ENCODE assay signal across 22 cellular contexts in the genomic region with DNA sequence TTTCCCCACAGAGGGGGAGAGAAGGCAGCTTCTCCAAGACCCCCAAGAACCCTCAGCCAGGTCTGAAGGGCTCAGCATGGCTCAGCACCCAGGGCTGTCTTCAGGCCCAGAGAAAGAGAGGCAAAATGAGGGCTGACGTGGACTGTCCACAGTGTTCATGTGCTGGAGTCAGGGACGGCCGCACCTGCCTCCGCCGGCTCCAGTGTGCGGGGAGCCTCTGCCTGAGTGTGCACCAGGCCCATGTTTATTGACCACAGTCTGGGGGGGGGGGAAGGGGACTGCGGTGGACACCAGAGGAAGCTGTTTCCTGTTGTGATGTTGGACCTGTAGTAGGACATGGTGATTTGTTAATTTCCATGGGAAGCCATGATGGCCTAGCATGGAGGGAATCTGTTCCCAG. TPM values are rescaled to one million over a fixed set of nuclear protein-coding genes. Genes with fewer than 3 reads are reported as not detected.
DNase-seq lines count a peak whose midpoint lies in the region; ATAC-seq lines count a peak whose summit lies in the region.
"Had no signal": no experiment of that assay in that cellular context is flagged by ENCODE, and none has a peak within 500 bp of the region (broad histone marks: within the 10 kb centered on the region; RNA-seq: fewer than 3 reads in every experiment).

No MANE protein-coding gene starts in this region.

- peak overlapping the region in 1 of 4 donors; percentile 34 for H3K4me3 Mint-ChIP-seq in CD4-positive, CD25-positive, alpha-beta regulatory T cell
- H3K4me3 Mint-ChIP-seq in activated naive CD4-positive, alpha-beta T cell treated with anti-CD3 and anti-CD28 coated beads for 36 hours: no peak overlapping the region
- H3K4me3 Mint-ChIP-seq: activated CD4-positive, alpha-beta T cell treated with anti-CD3 and anti-CD28 coated beads for 36 hours; activated naive CD8-positive, alpha-beta T cell treated with anti-CD3 and anti-CD28 coated beads, Interleukin-2, amount 10 ng/mL, durations not matched to agents 7 days and 5 days; activated T-cell treated with anti-CD3 and anti-CD28 coated beads, Interleukin-2, amount 50 U/mL, for 24 hours; naive thymus-derived CD4-positive, alpha-beta T cell had no signal

- CTCF ChIA-PET in activated naive CD4-positive, alpha-beta T cell treated with anti-CD3 and anti-CD28 coated beads for 36 hours (lab: Charles Lee): no interaction called here

- no peaks in the 10 kb centered on the region for H3K9me3 Mint-ChIP-seq in CD4-positive, CD25-positive, alpha-beta regulatory T cell
- no peaks in the 10 kb centered on the region for H3K9me3 Mint-ChIP-seq in activated naive CD4-positive, alpha-beta T cell treated with anti-CD3 and anti-CD28 coated beads for 36 hours
- H3K9me3 Mint-ChIP-seq: activated naive CD8-positive, alpha-beta T cell treated with anti-CD3 and anti-CD28 coated beads, Interleukin-2, amount 10 ng/mL, durations not matched to agents 7 days and 5 days; activated T-cell treated with anti-CD3 and anti-CD28 coated beads, Interleukin-2, amount 50 U/mL, for 24 hours had no signal

- H3K4me1 Mint-ChIP-seq in CD4-positive, CD25-positive, alpha-beta regulatory T cell: peaks cover 4 to 33% (median 19%) of the 10 kb centered on the region in 4 donors
- peaks cover 39% of the 10 kb centered on the region for H3K4me1 Mint-ChIP-seq in activated naive CD4-positive, alpha-beta T cell treated with anti-CD3 and anti-CD28 coated beads for 36 hours (ENCODE audit: low read depth)

- no peak overlapping the region for H3K27ac ChIP-seq in BLaER1
- no peak overlapping the region for H3K27ac ChIP-seq in CD4-positive, CD25-positive, alpha-beta regulatory T cell (ENCODE audit: insufficient read depth, low read length, poor library complexity, severe bottlenecking)
- H3K27ac ChIP-seq: esophagus muscularis mucosa, foreskin keratinocyte, heart left ventricle, psoas muscle, tibial nerve had no signal

- H3K36me3 ChIP-seq in BLaER1: peaks cover 58% of the 10 kb centered on the region
- H3K36me3 ChIP-seq in CD4-positive, CD25-positive, alpha-beta regulatory T cell (ENCODE audit: control insufficient read depth, insufficient read depth, low read length): no peaks in the 10 kb centered on the region
- H3K36me3 ChIP-seq: heart left ventricle had no signal

- peak overlapping the region in 2 of 3 donors; percentile 48 to 52 for H3K27ac Mint-ChIP-seq in CD4-positive, CD25-positive, alpha-beta regulatory T cell
- H3K27ac Mint-ChIP-seq in activated naive CD4-positive, alpha-beta T cell treated with anti-CD3 and anti-CD28 coated beads for 36 hours: no peak overlapping the region
- H3K27ac Mint-ChIP-seq: activated CD4-positive, alpha-beta T cell treated with anti-CD3 and anti-CD28 coated beads for 36 hours; activated naive CD8-positive, alpha-beta T cell treated with anti-CD3 and anti-CD28 coated beads, Interleukin-2, amount 10 ng/mL, durations not matched to agents 7 days and 5 days; activated T-cell treated with anti-CD3 and anti-CD28 coated beads, Interleukin-2, amount 50 U/mL, for 24 hours had no signal

- H4K20me1 ChIP-seq in BLaER1: peaks cover 82% of the 10 kb centered on the region

- H3K9me3 ChIP-seq in BLaER1: no peaks in the 10 kb centered on the region
- H3K9me3 ChIP-seq in CD4-positive, CD25-positive, alpha-beta regulatory T cell (ENCODE audit: control insufficient read depth in 2 of 2, low read length in 2 of 2): no peaks in the 10 kb centered on the region
- H3K9me3 ChIP-seq: esophagus muscularis mucosa, heart left ventricle, psoas muscle, tibial nerve had no signal

- DNase-seq in CD4-positive, CD25-positive, alpha-beta regulatory T cell: no peak
- DNase-seq in SHP77 (lab: John Stamatoyannopoulos, UW): peak; percentile 36 to 58
- no peak for DNase-seq in left colon
- DNase-seq in activated naive CD4-positive, alpha-beta T cell treated with anti-CD3 and anti-CD28 coated beads for 36 hours: no peak
- DNase-seq: activated gamma-delta T cell; activated naive CD8-positive, alpha-beta T cell treated with anti-CD3 and anti-CD28 coated beads, Interleukin-2, amount 10 ng/mL, durations not matched to agents 7 days and 5 days; activated T-cell treated with anti-CD3 and anti-CD28 coated beads, Interleukin-2, amount 50 U/mL, for 24 hours; naive thymus-derived CD4-positive, alpha-beta T cell; SIG-M5; stimulated activated CD4-positive, alpha-beta T cell treated with anti-CD3 and anti-CD28 coated beads, Interleukin-12 subunit alpha, Interleukin-12 subunit beta, amount 100 ng/mL, for 4 hours; stimulated activated CD4-positive, alpha-beta T cell treated with anti-CD3 and anti-CD28 coated beads, Interleukin-2, amount 100 ng/mL, for 48 hours; T-helper 9 cell had no signal

- no peak for ATAC-seq in CD4-positive, CD25-positive, alpha-beta regulatory T cell (ENCODE audit: low read depth in 2 of 2)
- peak; percentile 5 for ATAC-seq in left colon
- no peak for ATAC-seq in GM18861 (IDR thresholded peaks at IDR 0.05; ENCODE audit: unreplicated experiment)
- ATAC-seq in HG02884 (IDR thresholded peaks at IDR 0.05; ENCODE audit: unreplicated experiment): no peak

- no peaks in the 10 kb centered on the region for H3K27me3 Mint-ChIP-seq in CD4-positive, CD25-positive, alpha-beta regulatory T cell
- no peaks in the 10 kb centered on the region for H3K27me3 Mint-ChIP-seq in activated naive CD4-positive, alpha-beta T cell treated with anti-CD3 and anti-CD28 coated beads for 36 hours (ENCODE audit: low read depth)
- H3K27me3 Mint-ChIP-seq: activated CD4-positive, alpha-beta T cell treated with anti-CD3 and anti-CD28 coated beads for 36 hours; activated naive CD8-positive, alpha-beta T cell treated with anti-CD3 and anti-CD28 coated beads, Interleukin-2, amount 10 ng/mL, durations not matched to agents 7 days and 5 days; activated T-cell treated with anti-CD3 and anti-CD28 coated beads, Interleukin-2, amount 50 U/mL, for 24 hours; naive thymus-derived CD4-positive, alpha-beta T cell had no signal

- peaks cover 39% of the 10 kb centered on the region for H3K4me1 ChIP-seq in BLaER1
- H3K4me1 ChIP-seq in CD4-positive, CD25-positive, alpha-beta regulatory T cell (ENCODE audit: control insufficient read depth, insufficient read depth, low read length, poor library complexity, severe bottlenecking): peaks cover 8% of the 10 kb centered on the region
- H3K4me1 ChIP-seq: foreskin keratinocyte had no signal

- intact Hi-C loops in left colon (cut with DNase I, micrococcal nuclease): no loop called here
- intact Hi-C loops in activated naive CD4-positive, alpha-beta T cell treated with anti-CD3 and anti-CD28 coated beads for 36 hours (cut with micrococcal nuclease): no loop called here

- H3K4me2 ChIP-seq in BLaER1: peak overlapping the region; percentile 35; the same call in 1 of the 2 replicates

- no peak overlapping the region for H3K9ac ChIP-seq in BLaER1

- H3K27me3 ChIP-seq in BLaER1: no peaks in the 10 kb centered on the region
- H3K27me3 ChIP-seq in CD4-positive, CD25-positive, alpha-beta regulatory T cell (ENCODE audit: control insufficient read depth, insufficient read depth, low read length): no peaks in the 10 kb centered on the region
- H3K27me3 ChIP-seq: foreskin keratinocyte, tibial nerve had no signal

- peaks cover 4% of the 10 kb centered on the region for H3K36me3 Mint-ChIP-seq in CD4-positive, CD25-positive, alpha-beta regulatory T cell
- H3K36me3 Mint-ChIP-seq in activated naive CD4-positive, alpha-beta T cell treated with anti-CD3 and anti-CD28 coated beads for 36 hours (ENCODE audit: low read depth): peaks cover 23% of the 10 kb centered on the region

- no peak overlapping the region for H3K4me3 ChIP-seq in BLaER1
- no peak overlapping the region for H3K4me3 ChIP-seq in CD4-positive, CD25-positive, alpha-beta regulatory T cell (ENCODE audit: low read depth, low read length)
- H3K4me3 ChIP-seq: esophagus muscularis mucosa, GM12878, heart left ventricle, psoas muscle, tibial nerve had no signal

RNA-seq across cellular contexts. Expression of a gene that starts 6.9 kb away (rescaled TPM):
- 3.2 TPM for total RNA-seq in CD4-positive, CD25-positive, alpha-beta regulatory T cell
- 1 to 10 TPM; 5.6 to 8.0 (median 7.4) TPM for polyA plus RNA-seq in CD4-positive, CD25-positive, alpha-beta regulatory T cell
- total RNA-seq in left colon: 10 to 100 TPM in 1 of 2 donors, 1 to 10 TPM in 1; 7.6 to 10.2 TPM
- total RNA-seq in activated naive CD4-positive, alpha-beta T cell treated with anti-CD3 and anti-CD28 coated beads for 36 hours: 10 to 100 TPM; 11.0 to 11.3 TPM

RNA-seq across cellular contexts. Expression of a gene that starts 16.6 kb away (rescaled TPM):
- 4.7 TPM for total RNA-seq in CD4-positive, CD25-positive, alpha-beta regulatory T cell
- 1 to 10 TPM; 3.3 to 5.5 (median 4.7) TPM for polyA plus RNA-seq in CD4-positive, CD25-positive, alpha-beta regulatory T cell
- 100 to 1,000 TPM; 221 to 249 TPM for total RNA-seq in left colon
- total RNA-seq in activated naive CD4-positive, alpha-beta T cell treated with anti-CD3 and anti-CD28 coated beads for 36 hours: 1 to 10 TPM; 8.4 to 9.8 TPM

Comparison
In these comparisons a context has a peak if more than half of its experiments do, and no peak if none do; other contexts are left out.
1. DNase-seq: peak in SHP77 (2 of 2); none in CD4-positive, CD25-positive, alpha-beta regulatory T cell (0 of 3), left colon (0 of 2) and activated naive CD4-positive, alpha-beta T cell treated with anti-CD3 and anti-CD28 coated beads for 36 hours (single experiment).
2. RNA of a gene that starts 16.6 kb away (total RNA-seq): 221 to 249 TPM in left colon; 8.4 to 9.8 TPM in activated naive CD4-positive, alpha-beta T cell treated with anti-CD3 and anti-CD28 coated beads for 36 hours and 4.7 TPM in CD4-positive, CD25-positive, alpha-beta regulatory T cell (single experiment); every median in the first group is over 10 times any median in the second.